Comparison of ENCODE assay signal across 10 cellular contexts in genomic region chr11:111370902-111371578, GRCh38. TPM values are rescaled to one million over a fixed set of nuclear protein-coding genes. Genes with fewer than 3 reads are reported as not detected.
DNase-seq lines count a peak whose midpoint lies in the region; ATAC-seq and TF ChIP-seq lines count a peak whose summit lies in the region.
"Had no signal": no experiment of that assay in that cellular context is flagged by ENCODE, and none has a peak within 500 bp of the region (broad histone marks: within the 10 kb centered on the region; RNA-seq: fewer than 3 reads in every experiment).

No MANE protein-coding gene starts in this region.

- no peaks in the 10 kb centered on the region for H3K9me2 ChIP-seq in MM.1S (replicated peaks; ENCODE audit: insufficient read depth, low read length)

- H3K36me3 ChIP-seq in MM.1S (replicated peaks; ENCODE audit: insufficient read depth, low read length), result peaks cover 15% of the 10 kb centered on the region
- no peaks in the 10 kb centered on the region for H3K36me3 ChIP-seq in H7 (replicated peaks; ENCODE audit: control insufficient read depth, insufficient read depth, low read length)

- H3K27me3 ChIP-seq in MM.1S (replicated peaks; ENCODE audit: insufficient read depth, low read length) (no peaks in the 10 kb centered on the region), H7 (ENCODE audit: control insufficient read depth, insufficient read depth, low read length) (no peaks in the 10 kb centered on the region)

- DNase-seq in activated naive CD4-positive, alpha-beta T cell treated with Interleukin-2 at 50 U/mL for 16 hours, result peak; percentile 34
- no peak for DNase-seq in activated naive CD4-positive, alpha-beta T cell treated with anti-CD3 and anti-CD28 coated beads, Interleukin-2, amount 50 U/mL, for 16 hours
- DNase-seq in MM.1S (peak; percentile 89), globus pallidus (ENCODE audit: low spot score) (no peak), H7 (no peak), NCI-H2029 treated with DMSO at 0.1 percent for 48 hours (lab: John Stamatoyannopoulos, UW) (no peak)
- DNase-seq in stimulated activated effector memory CD8-positive, alpha-beta T cell treated with anti-CD3 and anti-CD28 coated beads, Interleukin-12 subunit alpha, Interleukin-12 subunit beta, amount 100 ng/mL, for 72 hours (ENCODE audit: low spot score in 2 of 2), result no peak
- DNase-seq: NCI-H82 had no signal

- TF ChIP-seq CTCF in MM.1S (IDR thresholded peaks at IDR 0.05; ENCODE audit: low read length), result no peak

- peak; percentile 29 for ATAC-seq in HG02610 (IDR thresholded peaks at IDR 0.05; ENCODE audit: unreplicated experiment)
- ATAC-seq in stimulated activated effector memory CD8-positive, alpha-beta T cell treated with anti-CD3 and anti-CD28 coated beads, Interleukin-12 subunit alpha, Interleukin-12 subunit beta, amount 100 ng/mL, for 72 hours, result peak; percentile 86

- H3K4me3 ChIP-seq in MM.1S (ENCODE audit: low read length), result peak overlapping the region; percentile 37
- no peak overlapping the region for H3K4me3 ChIP-seq in H7 (ENCODE audit: insufficient read depth, low read depth, low read length)

- H3K4me3 Mint-ChIP-seq in stimulated activated effector memory CD8-positive, alpha-beta T cell treated with anti-CD3 and anti-CD28 coated beads, Interleukin-12 subunit alpha, Interleukin-12 subunit beta, amount 100 ng/mL, for 72 hours, result peak overlapping the region; percentile 20
- H3K4me3 Mint-ChIP-seq: nephron had no signal

- H3K27ac Mint-ChIP-seq in stimulated activated effector memory CD8-positive, alpha-beta T cell treated with anti-CD3 and anti-CD28 coated beads, Interleukin-12 subunit alpha, Interleukin-12 subunit beta, amount 100 ng/mL, for 72 hours, result peak overlapping the region; percentile 2
- H3K27ac Mint-ChIP-seq: nephron had no signal

- H3K36me3 Mint-ChIP-seq in stimulated activated effector memory CD8-positive, alpha-beta T cell treated with anti-CD3 and anti-CD28 coated beads, Interleukin-12 subunit alpha, Interleukin-12 subunit beta, amount 100 ng/mL, for 72 hours, result no peaks in the 10 kb centered on the region

- H3K4me2 ChIP-seq in MM.1S (ENCODE audit: low read depth, low read length), result peak overlapping the region; percentile 84

- peaks cover 94% of the 10 kb centered on the region for H3K4me1 ChIP-seq in MM.1S (ENCODE audit: low read length)

- H3K4me1 Mint-ChIP-seq in stimulated activated effector memory CD8-positive, alpha-beta T cell treated with anti-CD3 and anti-CD28 coated beads, Interleukin-12 subunit alpha, Interleukin-12 subunit beta, amount 100 ng/mL, for 72 hours, result peaks cover 8% of the 10 kb centered on the region

- H3K9me3 ChIP-seq in MM.1S (replicated peaks; ENCODE audit: insufficient read depth, low read length), result no peaks in the 10 kb centered on the region

- no peaks in the 10 kb centered on the region for H3K9me3 Mint-ChIP-seq in stimulated activated effector memory CD8-positive, alpha-beta T cell treated with anti-CD3 and anti-CD28 coated beads, Interleukin-12 subunit alpha, Interleukin-12 subunit beta, amount 100 ng/mL, for 72 hours

- H2AFZ ChIP-seq in MM.1S (ENCODE audit: low read length), result no peak overlapping the region

- peaks cover 92% of the 10 kb centered on the region for H3K79me2 ChIP-seq in MM.1S (ENCODE audit: low read length)

- H3F3A ChIP-seq in MM.1S (ENCODE audit: insufficient read depth, low read length), result peaks cover 67% of the 10 kb centered on the region

- H4K20me1 ChIP-seq in MM.1S (ENCODE audit: insufficient read depth, low read length), result no peaks in the 10 kb centered on the region

- H3K27ac ChIP-seq in MM.1S (ENCODE audit: low read length), result peak overlapping the region; percentile 100

- peak overlapping the region; percentile 91 for H3K9ac ChIP-seq in MM.1S (ENCODE audit: low read length)

RNA-seq across cellular contexts. Expression of gene POU2AF1, which starts 8.0 kb away (rescaled TPM):
- not detected in 2 replicates for total RNA-seq in H7 (2014; rRNA removed; shearing (Covaris generic))

Comparison
In these comparisons a context has a peak if more than half of its experiments do, and no peak if none do; other contexts are left out.
1. DNase-seq: peak in activated naive CD4-positive, alpha-beta T cell treated with Interleukin-2 at 50 U/mL for 16 hours (single experiment) and MM.1S (single experiment); none in activated naive CD4-positive, alpha-beta T cell treated with anti-CD3 and anti-CD28 coated beads, Interleukin-2, amount 50 U/mL, for 16 hours (single experiment), stimulated activated effector memory CD8-positive, alpha-beta T cell treated with anti-CD3 and anti-CD28 coated beads, Interleukin-12 subunit alpha, Interleukin-12 subunit beta, amount 100 ng/mL, for 72 hours (0 of 2), globus pallidus (single experiment), H7 (single experiment) and NCI-H2029 treated with DMSO at 0.1 percent for 48 hours (single experiment).